In the genomic region with DNA sequence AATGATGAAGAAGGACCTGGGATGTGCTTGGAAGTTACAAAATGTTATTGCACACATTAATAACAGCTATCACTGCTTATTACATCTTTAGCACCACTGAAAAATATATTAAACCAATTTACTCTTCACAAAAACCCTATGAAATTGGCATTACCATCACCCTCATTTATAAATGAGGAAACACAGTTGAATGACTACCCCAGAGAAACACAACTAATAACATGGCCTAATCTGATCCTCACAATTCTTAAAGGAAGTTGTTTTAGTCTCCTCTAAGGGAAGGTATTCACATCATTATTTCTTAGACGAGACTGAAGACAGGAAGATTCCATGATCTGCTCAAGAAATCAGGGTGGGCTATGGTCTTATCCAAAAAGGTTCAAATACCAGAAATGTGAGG, we compare ENCODE assay signal across 21 cellular contexts. TPM values are rescaled to one million over a fixed set of nuclear protein-coding genes. Genes with fewer than 3 reads are reported as not detected.
DNase-seq lines count a peak whose midpoint lies in the region; TF ChIP-seq lines count a peak whose summit lies in the region.
"Had no signal": no experiment of that assay in that cellular context is flagged by ENCODE, and none has a peak within 500 bp of the region (broad histone marks: within the 10 kb centered on the region; RNA-seq: fewer than 3 reads in every experiment).

No MANE protein-coding gene starts in this region.

- peaks cover 45% of the 10 kb centered on the region for H3K4me1 ChIP-seq in BLaER1
- peaks cover 10 to 14% of the 10 kb centered on the region in 2 experiments for H3K4me1 ChIP-seq in neutrophil (ENCODE audit: control insufficient read depth in 1 of 2, insufficient read depth in 1 of 2, low read depth in 1 of 2, low read length in 1 of 2)
- no peaks in the 10 kb centered on the region for H3K4me1 ChIP-seq in H9 (ENCODE audit: insufficient read depth, low read length)
- H3K4me1 ChIP-seq: A549, SJSA1 had no signal

- H3K79me1 ChIP-seq in H9 (ENCODE audit: insufficient read depth, low read depth, low read length, poor library complexity, severe bottlenecking): no peaks in the 10 kb centered on the region

- H3K4me2 ChIP-seq in BLaER1 (peak overlapping the region; percentile 60), H9 (ENCODE audit: insufficient read depth, insufficient read length, low read length) (no peak overlapping the region)
- H3K4me2 ChIP-seq: A549, PC-9 had no signal

- H4K20me1 ChIP-seq in BLaER1: no peaks in the 10 kb centered on the region
- H4K20me1 ChIP-seq in H9 (ENCODE audit: control insufficient read depth, insufficient read depth, insufficient read length): no peaks in the 10 kb centered on the region

- H3K4me1 Mint-ChIP-seq in endothelial cell (ENCODE audit: unreplicated experiment): no peaks in the 10 kb centered on the region
- H3K4me1 Mint-ChIP-seq in H9: no peaks in the 10 kb centered on the region

- H3T11ph ChIP-seq in H9 (ENCODE audit: low read length): no peak overlapping the region

- no peak overlapping the region for H4K91ac ChIP-seq in H9 (ENCODE audit: insufficient read length, low read depth, low read length)

- no peak overlapping the region for H3K4ac ChIP-seq in H9 (ENCODE audit: low read depth, low read length)

- H3K9me3 Mint-ChIP-seq in endothelial cell (ENCODE audit: unreplicated experiment) (no peaks in the 10 kb centered on the region), H9 (no peaks in the 10 kb centered on the region)

- H3K9me3 ChIP-seq in BLaER1 (no peaks in the 10 kb centered on the region), neutrophil (no peaks in the 10 kb centered on the region), H9 (ENCODE audit: control insufficient read depth, low read depth, low read length) (no peaks in the 10 kb centered on the region)
- H3K9me3 ChIP-seq: A549, SJSA1 had no signal

- H3K36me3 ChIP-seq in BLaER1: peaks cover 96% of the 10 kb centered on the region
- peaks cover 84% of the 10 kb centered on the region for H3K36me3 ChIP-seq in neutrophil

- no peak overlapping the region for H3K56ac ChIP-seq in H9 (ENCODE audit: insufficient read length, low read depth, low read length)

- H3K27me3 Mint-ChIP-seq in endothelial cell (ENCODE audit: unreplicated experiment) (peaks cover 2% of the 10 kb centered on the region), H9 (ENCODE audit: low read depth) (no peaks in the 10 kb centered on the region)

- no peak overlapping the region for H4K5ac ChIP-seq in H9 (ENCODE audit: insufficient read length, low read depth, low read length)

- H3K36me3 Mint-ChIP-seq in endothelial cell (ENCODE audit: low read depth, unreplicated experiment) (peaks cover 31% of the 10 kb centered on the region), H9 (ENCODE audit: insufficient read depth in 1 of 3, low read depth in 3 of 3) (peaks cover 25 to 90% (median 65%) of the 10 kb centered on the region in 3 experiments)

- H3K9ac ChIP-seq in BLaER1: peak overlapping the region; percentile 66; the same call in 1 of the 2 replicates
- no peak overlapping the region for H3K9ac ChIP-seq in H9 (ENCODE audit: extremely low read depth, insufficient read length, low read length)

- no peak overlapping the region for H2BK120ac ChIP-seq in H9 (ENCODE audit: low read depth, low read length, poor library complexity, severe bottlenecking)

- no CpG with 5 or more reads among the region's 1 CpG for WGBS in H9 (ENCODE audit: extremely low coverage, insufficient read length, low lambda C conversion rate)

- H3K4me3 ChIP-seq in BLaER1: no peak overlapping the region
- no peak overlapping the region for H3K4me3 ChIP-seq in neutrophil (ENCODE audit: low read depth in 1 of 2, low read length in 1 of 2)
- H3K4me3 ChIP-seq: A549, PC-9, SJSA1 had no signal

- H2AK5ac ChIP-seq in H9 (ENCODE audit: insufficient read length, low read length): no peak overlapping the region

- H4K8ac ChIP-seq in H9 (replicated peaks; ENCODE audit: insufficient read length, low read depth, low read length): no peak overlapping the region

- no peak overlapping the region for H2BK12ac ChIP-seq in H9 (ENCODE audit: insufficient read length, low read depth, low read length)

- H3K27me3 ChIP-seq in BLaER1 (no peaks in the 10 kb centered on the region), neutrophil (no peaks in the 10 kb centered on the region), H9 (ENCODE audit: insufficient read depth, low read length) (no peaks in the 10 kb centered on the region)
- H3K27me3 ChIP-seq: SJSA1 had no signal

- H3K27ac ChIP-seq in BLaER1: peak overlapping the region; percentile 77
- H3K27ac ChIP-seq in neutrophil: peak overlapping the region; percentile 7
- no peak overlapping the region for H3K27ac ChIP-seq in H9 (ENCODE audit: insufficient read length, low read depth, low read length)
- H3K27ac ChIP-seq: A549, PC-9, SJSA1 had no signal

- peak; percentile 23 for DNase-seq in NAMALWA (ENCODE audit: low spot score)
- no peak for DNase-seq in endothelial cell (ENCODE audit: low spot score)
- DNase-seq in cerebellar cortex (ENCODE audit: low spot score): no peak
- no peak for DNase-seq in T-helper 9 cell
- no peak for DNase-seq in DMS79 treated with DMSO at 0.1 percent for 48 hours (lab: John Stamatoyannopoulos, UW)
- no peak for DNase-seq in H9
- DNase-seq: DMS153, Kasumi-1, MV-4-11, NCI-H1105 treated with DMSO at 0.1 percent for 48 hours, NCI-H146, NCI-H1930, NCI-H2107, NCI-H446, NCI-H524 treated with DMSO at 0.1 percent for 48 hours, NCI-H774, PC-9 had no signal

- no peak overlapping the region for H3K18ac ChIP-seq in H9 (ENCODE audit: insufficient read length, low read depth, low read length)

- no peak overlapping the region for H2BK20ac ChIP-seq in H9 (ENCODE audit: low read depth, low read length, poor library complexity, severe bottlenecking)

- no peaks in the 10 kb centered on the region for H3K23me2 ChIP-seq in H9 (ENCODE audit: insufficient read length, low read depth, low read length, poor library complexity, severe bottlenecking)

- H3K4me3 Mint-ChIP-seq in endothelial cell (ENCODE audit: unreplicated experiment) (peak overlapping the region; percentile 3), H9 (no peak overlapping the region)

- H3K14ac ChIP-seq in H9 (ENCODE audit: insufficient read depth, low read length): no peak overlapping the region

- H3K27ac Mint-ChIP-seq in endothelial cell (ENCODE audit: unreplicated experiment) (no peak overlapping the region), H9 (no peak overlapping the region)

- H3K23ac ChIP-seq in H9 (ENCODE audit: insufficient read length, low read depth, low read length): no peak overlapping the region

- no peak overlapping the region for H2AFZ ChIP-seq in H9 (ENCODE audit: low read length)
- H2AFZ ChIP-seq: PC-9 had no signal

- no peak overlapping the region for H2BK15ac ChIP-seq in H9 (ENCODE audit: low read depth, low read length)

- TF ChIP-seq CTCF in endothelial cell (IDR thresholded peaks at IDR 0.05; ENCODE audit: unreplicated experiment) (no peak), neutrophil (IDR thresholded peaks at IDR 0.05) (no peak), H9 (conservative IDR thresholded peaks at IDR 0.05) (no peak)

- no peaks in the 10 kb centered on the region for H3K79me2 ChIP-seq in H9 (ENCODE audit: insufficient read depth, low read length)

- H2BK5ac ChIP-seq in H9 (ENCODE audit: insufficient read length, low read length): no peak overlapping the region

RNA-seq across cellular contexts. Expression of gene INO80, which starts 35.9 kb away (rescaled TPM):
- total RNA-seq in endothelial cell (ENCODE audit: unreplicated experiment) (26.6 TPM), H9 (2021) (25.6 and 29.2 TPM in 2 replicates)
